30 cellular contexts compared by ENCODE assay signal in the genomic region with DNA sequence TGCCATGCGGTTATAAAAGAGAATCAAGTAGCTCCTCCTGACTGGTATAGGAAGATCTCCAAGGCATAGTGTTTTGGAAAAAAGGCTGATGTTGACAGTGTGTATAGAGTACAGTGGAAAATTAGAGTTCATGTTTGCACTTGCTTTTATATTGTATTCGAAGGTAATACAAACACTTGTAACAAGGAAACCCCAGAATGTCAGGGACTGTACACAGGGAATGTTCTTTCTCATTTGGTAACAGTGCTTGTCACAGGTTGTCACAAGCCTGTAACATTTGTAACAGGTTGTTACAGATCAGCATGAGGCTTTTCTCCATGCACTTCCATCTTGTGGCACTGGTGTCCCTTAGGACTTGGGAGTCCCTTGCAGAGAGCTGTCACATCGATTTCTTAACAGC.
DNase-seq lines count a peak whose midpoint lies in the region; ATAC-seq and TF ChIP-seq lines count a peak whose summit lies in the region.
"Had no signal": no experiment of that assay in that cellular context is flagged by ENCODE, and none has a peak within 500 bp of the region (broad histone marks: within the 10 kb centered on the region; RNA-seq: fewer than 3 reads in every experiment).

No MANE protein-coding gene starts in this region.

- TF ChIP-seq CTCF in LNCaP clone FGC (IDR thresholded peaks at IDR 0.05; ENCODE audit: control insufficient read depth, extremely low read depth, insufficient read depth) (no peak), left lung (IDR thresholded peaks at IDR 0.05) (no peak), PC-9 (conservative IDR thresholded peaks at IDR 0.05) (no peak)

- DNase-seq in COR-L47 (lab: John Stamatoyannopoulos, UW) (peak; percentile 49), LNCaP clone FGC (ENCODE audit: low read depth) (peak; percentile 92), NCI-H748 (lab: John Stamatoyannopoulos, UW; ENCODE audit: unreplicated experiment) (peak; percentile 85), left lung (no peak), PC-9 (no peak), RKO (ENCODE audit: low spot score) (no peak)
- no peak for DNase-seq in activated naive CD8-positive, alpha-beta T cell treated with anti-CD3 and anti-CD28 coated beads for 36 hours
- DNase-seq: ACHN; activated CD4-positive, alpha-beta T cell treated with anti-CD3 and anti-CD28 coated beads for 36 hours; activated T-cell treated with anti-CD3 and anti-CD28 coated beads, Interleukin-2, amount 50 U/mL, for 4 hours; brain microvascular endothelial cell; Caco-2; effector CD8-positive, alpha-beta T cell; erythroblast; foreskin melanocyte; left ventricle myocardium superior; midbrain; NCI-H1694; NCI-H226; right cardiac atrium; SK-N-SH; spleen; stimulated activated CD4-positive, alpha-beta T cell treated with anti-CD3 and anti-CD28 coated beads, Interleukin-4, amount 100 ng/mL, for 24 hours; stimulated activated naive B cell treated with anti-CD40 and anti-IgM and Interleukin-4, amounts not matched to agents 10 μg/mL and 1 μg/mL and 100 μg/mL, for 72 hours; T-helper 17 cell; uterus had no signal

- H3K27me3 ChIP-seq in left lung = no peaks in the 10 kb centered on the region
- peaks cover 7% of the 10 kb centered on the region; the same call in 1 of the 2 replicates for H3K27me3 ChIP-seq in PC-9 (ENCODE audit: insufficient read depth, low read depth)
- H3K27me3 ChIP-seq: brain microvascular endothelial cell, spleen, uterus had no signal

- BruUV-seq in PC-9 (replicated peaks; lab: Mats Ljungman, UMichigan) = no TSS peak

- H2AFZ ChIP-seq in PC-9 = no peak overlapping the region

- H3K27ac ChIP-seq in left lung (no peak overlapping the region), PC-9 (no peak overlapping the region)
- H3K27ac ChIP-seq: brain microvascular endothelial cell, uterus had no signal

- no peak overlapping the region for H3K4me2 ChIP-seq in PC-9
- H3K4me2 ChIP-seq: SK-N-SH had no signal

- no peak overlapping the region for H3K27ac Mint-ChIP-seq in activated naive CD8-positive, alpha-beta T cell treated with anti-CD3 and anti-CD28 coated beads for 36 hours
- H3K27ac Mint-ChIP-seq: activated CD4-positive, alpha-beta T cell treated with anti-CD3 and anti-CD28 coated beads for 36 hours; IgD-negative memory B cell; natural killer cell treated with Interleukin-12 subunit alpha and Interleukin-12 subunit beta and Interleukin-15 and Interleukin-18, amount 100 ng/mL, for 72 hours; stimulated activated naive B cell treated with anti-CD40 and anti-IgM and Interleukin-4, amounts not matched to agents 10 μg/mL and 1 μg/mL and 100 μg/mL, for 72 hours; T-helper 17 cell had no signal

- peaks cover 4% of the 10 kb centered on the region for H3K4me1 Mint-ChIP-seq in activated naive CD8-positive, alpha-beta T cell treated with anti-CD3 and anti-CD28 coated beads for 36 hours

- CTCF ChIA-PET in PC-9 (lab: Charles Lee) = interaction anchor here (0.6 kb wide), 1 partner anchor 956 kb away, joined by 5 read pairs; no protein-coding TSS in a partner anchor

- ATAC-seq in left lung (peak; percentile 83), GM18907 (IDR thresholded peaks at IDR 0.05; ENCODE audit: unreplicated experiment) (no peak)
- ATAC-seq: activated CD4-positive, alpha-beta T cell treated with anti-CD3 and anti-CD28 coated beads for 36 hours; activated T-cell treated with anti-CD3 and anti-CD28 coated beads, Interleukin-2, amount 50 U/mL, for 4 hours; HCT116; left ventricle myocardium superior; natural killer cell treated with Interleukin-12 subunit alpha and Interleukin-12 subunit beta and Interleukin-15 and Interleukin-18, amount 100 ng/mL, for 72 hours; right cardiac atrium; stimulated activated naive B cell treated with anti-CD40 and anti-IgM and Interleukin-4, amounts not matched to agents 10 μg/mL and 1 μg/mL and 100 μg/mL, for 72 hours; T-helper 17 cell had no signal

- intact Hi-C loops in left lung (cut with DNase I) = no loop called here
- intact Hi-C loops in PC-9 (cut with micrococcal nuclease; ENCODE audit: unreplicated experiment) = no loop called here

- POLR2A ChIA-PET in PC-9 (lab: Charles Lee; ENCODE audit: unreplicated experiment) = no interaction called here

- H3K79me2 ChIP-seq in PC-9 (ENCODE audit: low read depth) = no peaks in the 10 kb centered on the region

- H3K36me3 ChIP-seq in left lung (no peaks in the 10 kb centered on the region), PC-9 (ENCODE audit: low read depth) (no peaks in the 10 kb centered on the region)
- H3K36me3 ChIP-seq: brain microvascular endothelial cell, uterus had no signal

- H3K27me3 Mint-ChIP-seq in activated naive CD8-positive, alpha-beta T cell treated with anti-CD3 and anti-CD28 coated beads for 36 hours = no peaks in the 10 kb centered on the region
- H3K27me3 Mint-ChIP-seq: activated CD4-positive, alpha-beta T cell treated with anti-CD3 and anti-CD28 coated beads for 36 hours; IgD-negative memory B cell; stimulated activated naive B cell treated with anti-CD40 and anti-IgM and Interleukin-4, amounts not matched to agents 10 μg/mL and 1 μg/mL and 100 μg/mL, for 72 hours had no signal

- peaks cover 10 to 21% of the 10 kb centered on the region in 2 donors for H3K4me1 ChIP-seq in left lung
- H3K4me1 ChIP-seq in PC-9 (replicated peaks; ENCODE audit: insufficient read depth) = no peaks in the 10 kb centered on the region
- H3K4me1 ChIP-seq: Caco-2, uterus had no signal

- H3K9me2 ChIP-seq in PC-9 (ENCODE audit: insufficient read depth) = no peaks in the 10 kb centered on the region
- H3K9me2 ChIP-seq: SK-N-SH had no signal

- H4K20me1 ChIP-seq in PC-9 (ENCODE audit: insufficient read depth) = no peaks in the 10 kb centered on the region

- no peaks in the 10 kb centered on the region for H3K9me3 Mint-ChIP-seq in activated naive CD8-positive, alpha-beta T cell treated with anti-CD3 and anti-CD28 coated beads for 36 hours
- H3K9me3 Mint-ChIP-seq: activated T-cell treated with anti-CD3 and anti-CD28 coated beads, Interleukin-2, amount 50 U/mL, for 4 hours; IgD-negative memory B cell; natural killer cell treated with Interleukin-12 subunit alpha and Interleukin-12 subunit beta and Interleukin-15 and Interleukin-18, amount 100 ng/mL, for 72 hours; stimulated activated naive B cell treated with anti-CD40 and anti-IgM and Interleukin-4, amounts not matched to agents 10 μg/mL and 1 μg/mL and 100 μg/mL, for 72 hours had no signal

- H3K9me3 ChIP-seq in left lung (no peaks in the 10 kb centered on the region), PC-9 (ENCODE audit: insufficient read depth, low read depth) (no peaks in the 10 kb centered on the region)
- H3K9me3 ChIP-seq: Caco-2, SK-N-SH, spleen, uterus had no signal

- H3K4me3 Mint-ChIP-seq in activated naive CD8-positive, alpha-beta T cell treated with anti-CD3 and anti-CD28 coated beads for 36 hours = no peak overlapping the region
- H3K4me3 Mint-ChIP-seq: activated CD4-positive, alpha-beta T cell treated with anti-CD3 and anti-CD28 coated beads for 36 hours; activated T-cell treated with anti-CD3 and anti-CD28 coated beads, Interleukin-2, amount 50 U/mL, for 4 hours; IgD-negative memory B cell; natural killer cell treated with Interleukin-12 subunit alpha and Interleukin-12 subunit beta and Interleukin-15 and Interleukin-18, amount 100 ng/mL, for 72 hours; stimulated activated naive B cell treated with anti-CD40 and anti-IgM and Interleukin-4, amounts not matched to agents 10 μg/mL and 1 μg/mL and 100 μg/mL, for 72 hours; T-helper 17 cell had no signal

- no peak overlapping the region for H3K4me3 ChIP-seq in LNCaP clone FGC (ENCODE audit: low read depth, low read length)
- no peak overlapping the region for H3K4me3 ChIP-seq in left lung
- H3K4me3 ChIP-seq in PC-9 = no peak overlapping the region
- H3K4me3 ChIP-seq: spleen, uterus had no signal

- no peaks in the 10 kb centered on the region for H3F3A ChIP-seq in PC-9 (ENCODE audit: insufficient read depth, low read depth)

- H3K36me3 Mint-ChIP-seq in activated naive CD8-positive, alpha-beta T cell treated with anti-CD3 and anti-CD28 coated beads for 36 hours = peaks cover 12% of the 10 kb centered on the region
- H3K36me3 Mint-ChIP-seq: natural killer cell treated with Interleukin-12 subunit alpha and Interleukin-12 subunit beta and Interleukin-15 and Interleukin-18, amount 100 ng/mL, for 72 hours had no signal

Comparison
In these comparisons a context has a peak if more than half of its experiments do, and no peak if none do; other contexts are left out.
1. DNase-seq: peak in COR-L47 (single experiment), LNCaP clone FGC (single experiment) and NCI-H748 (single experiment); none in left lung (0 of 2), PC-9 (0 of 2), activated naive CD8-positive, alpha-beta T cell treated with anti-CD3 and anti-CD28 coated beads for 36 hours (single experiment) and RKO (single experiment).